7 cellular contexts compared by ENCODE assay signal in the genomic region with DNA sequence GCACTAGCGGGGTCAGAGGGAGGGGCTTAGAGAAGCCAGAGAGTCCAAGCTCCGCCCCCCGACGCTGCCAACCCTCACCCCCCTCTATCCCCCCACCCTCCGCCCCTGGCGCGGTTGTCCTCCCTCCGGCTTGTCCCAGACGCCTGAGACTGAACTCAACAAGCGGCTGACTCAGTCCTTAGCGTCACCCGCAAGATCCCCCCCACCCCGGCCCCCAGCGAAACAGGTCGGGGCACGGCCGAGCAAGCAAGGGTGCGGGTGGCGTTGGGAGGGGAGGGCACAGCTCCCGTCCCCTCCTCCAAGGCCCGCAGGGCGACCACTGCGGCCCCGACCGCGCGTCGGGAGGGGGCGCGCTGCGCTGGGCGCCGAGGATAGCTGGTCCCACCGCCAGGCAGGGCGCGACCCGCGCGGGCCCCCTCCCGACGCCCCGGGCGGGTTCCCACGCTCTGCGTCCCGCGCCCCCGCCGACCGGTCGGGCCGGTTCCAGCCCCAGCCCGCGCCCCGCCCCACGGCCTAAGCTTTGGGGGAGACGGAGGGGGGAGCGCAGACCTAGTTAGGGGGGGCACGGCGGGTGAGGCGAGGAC. TPM values are rescaled to one million over a fixed set of nuclear protein-coding genes. Genes with fewer than 3 reads are reported as not detected.
A peak's percentile ranks its signal among the peaks of the same experiment; 100 is the strongest.
DNase-seq lines count a peak whose midpoint lies in the region; ATAC-seq, FAIRE-seq and TF ChIP-seq lines count a peak whose summit lies in the region.

No MANE protein-coding gene starts in this region.

- H3K27ac ChIP-seq in HepG2 (ENCODE audit: extremely low read length, insufficient read depth, low read length) = no peak overlapping the region

- no TSS peak for BruUV-seq in HepG2 (replicated peaks; lab: Mats Ljungman, UMichigan)

- POLR2A ChIA-PET in HepG2 (lab: Yijun Ruan, JAX) = interaction anchor here (1.1 kb wide), 1 partner anchor 14 kb away, joined by 4 read pairs; no protein-coding TSS in a partner anchor

- no peaks in the 10 kb centered on the region for H3K79me2 ChIP-seq in HepG2 (ENCODE audit: insufficient read depth, low read length)

- H3K4me3 ChIP-seq in cardiac fibroblast (replicated peaks in 1 of 2; ENCODE audit: low read depth in 2 of 2, low read length in 2 of 2) (peak overlapping the region; percentile 28 to 34), HepG2 (replicated peaks in 1 of 3; ENCODE audit: insufficient read depth in 1 of 3, low read depth in 2 of 3, low read length in 3 of 3) (peak overlapping the region; percentile 7 to 58 (median 23); a peak in 3 of 6 replicates)

- H3K9ac ChIP-seq in HepG2 (ENCODE audit: insufficient read depth, low read depth, low read length) = no peak overlapping the region

- in situ Hi-C loops in HepG2 (cut with HindIII; ENCODE audit: extremely low pct_ligation_motif_present, low pct_unique_long_range_greater_than_20kb) = no loop called here

- DNase-seq in GM03348 (ENCODE audit: low spot score) (peak; percentile 88), NCI-H1105 treated with DMSO at 0.1 percent for 48 hours (lab: John Stamatoyannopoulos, UW) (peak; percentile 55), cardiac fibroblast (ENCODE audit: low read depth in 2 of 2) (peak; percentile 65 to 83), HepG2 (ENCODE audit: low spot score) (no peak), ureter (ENCODE audit: low spot score) (peak; percentile 88)

- intact Hi-C loops in HepG2 (cut with micrococcal nuclease; ENCODE audit: unreplicated experiment) = no loop called here

- H3K4me1 ChIP-seq in HepG2 (ENCODE audit: insufficient read depth, low read length) = no peaks in the 10 kb centered on the region; the same call in 1 of the 2 replicates

- peak overlapping the region; percentile 60 for H3K4me2 ChIP-seq in HepG2 (ENCODE audit: low read depth, low read length)

- no peak for TF ChIP-seq POLR2A in HepG2 (IDR thresholded peaks at IDR 0.05; ENCODE audit: insufficient read depth in 1 of 2, low read depth in 2 of 2, low read length in 2 of 2)

- peaks cover 3 to 25% of the 10 kb centered on the region in 2 experiments; a peak in 4 of 5 replicates for H3K27me3 ChIP-seq in HepG2 (ENCODE audit: control insufficient read depth in 1 of 2, insufficient read depth in 2 of 2, low read length in 2 of 2)

- TF ChIP-seq CTCF in cardiac fibroblast (IDR thresholded peaks at IDR 0.05; ENCODE audit: low read depth, low read length) (no peak), HepG2 (CRISPR knock-in tag; IDR thresholded peaks at IDR 0.05) (peak; percentile 51)

- TF ChIP-seq RAD21 in HepG2 (CRISPR knock-in tag; IDR thresholded peaks at IDR 0.05) = no peak; the same call in 1 of the 2 replicates

- FAIRE-seq in HepG2 (lab: Jason Lieb, UNC) = no peak

- no peaks in the 10 kb centered on the region for H3K36me3 ChIP-seq in HepG2 (replicated peaks in 1 of 2; ENCODE audit: control insufficient read depth in 1 of 2, insufficient read depth in 2 of 2, low read length in 2 of 2)

- no peaks in the 10 kb centered on the region; the same call in 1 of the 2 replicates for H4K20me1 ChIP-seq in HepG2 (ENCODE audit: insufficient read depth, low read length)

- H3K9me3 ChIP-seq in HepG2 (ENCODE audit: low read length) = no peaks in the 10 kb centered on the region

- no peak for TF ChIP-seq EP300 in HepG2 (IDR thresholded peaks at IDR 0.05; ENCODE audit: low read depth in 2 of 2, low read length in 2 of 2)
- no peak for TF ChIP-seq EP300 in HepG2 (CRISPR knock-in tag; IDR thresholded peaks at IDR 0.05; ENCODE audit: borderline replicate concordance)

- H2AFZ ChIP-seq in HepG2 (ENCODE audit: low read length) = no peak overlapping the region

- ATAC-seq in HepG2 (peak; percentile 68), HG03457 (IDR thresholded peaks at IDR 0.05; ENCODE audit: unreplicated experiment) (no peak), HG02610 (IDR thresholded peaks at IDR 0.05; ENCODE audit: unreplicated experiment) (no peak)

- CTCF ChIA-PET in HepG2 (lab: Yijun Ruan, JAX; ENCODE audit: low intra/inter-chr PET ratio, low total read pairs) = no interaction called here

- 4% methylated on average over 13 of the region's 61 CpGs for WGBS in HepG2 (ENCODE audit: low lambda C conversion rate)

TF ChIP-seq in HepG2, 621 proteins besides CTCF, POLR2A, EP300 and RAD21:
- TF ChIP-seq ZNF766 (CRISPR knock-in tag; IDR thresholded peaks at IDR 0.05; ENCODE audit: borderline replicate concordance) = no peak
- TF ChIP-seq, protein P1, sequence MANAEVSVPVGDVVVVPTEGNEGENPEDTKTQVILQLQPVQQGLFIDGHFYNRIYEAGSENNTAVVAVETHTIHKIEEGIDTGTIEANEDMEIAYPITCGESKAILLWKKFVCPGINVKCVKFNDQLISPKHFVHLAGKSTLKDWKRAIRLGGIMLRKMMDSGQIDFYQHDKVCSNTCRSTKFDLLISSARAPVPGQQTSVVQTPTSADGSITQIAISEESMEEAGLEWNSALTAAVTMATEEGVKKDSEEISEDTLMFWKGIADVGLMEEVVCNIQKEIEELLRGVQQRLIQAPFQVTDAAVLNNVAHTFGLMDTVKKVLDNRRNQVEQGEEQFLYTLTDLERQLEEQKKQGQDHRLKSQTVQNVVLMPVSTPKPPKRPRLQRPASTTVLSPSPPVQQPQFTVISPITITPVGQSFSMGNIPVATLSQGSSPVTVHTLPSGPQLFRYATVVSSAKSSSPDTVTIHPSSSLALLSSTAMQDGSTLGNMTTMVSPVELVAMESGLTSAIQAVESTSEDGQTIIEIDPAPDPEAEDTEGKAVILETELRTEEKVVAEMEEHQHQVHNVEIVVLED (CRISPR knock-in tag; IDR thresholded peaks at IDR 0.05; ENCODE audit: borderline replicate concordance) = no peak
- TF ChIP-seq STAG1 (CRISPR knock-in tag; IDR thresholded peaks at IDR 0.05) = peak; percentile 33; the same call in 1 of the 2 replicates
- TF ChIP-seq SNRNP70 (IDR thresholded peaks at IDR 0.05; ENCODE audit: low read depth, low read length) = no peak
- no peak for TF ChIP-seq SYNCRIP (IDR thresholded peaks at IDR 0.05; ENCODE audit: insufficient read depth, low read depth, low read length)
- TF ChIP-seq ZNF256 (CRISPR knock-in tag; conservative IDR thresholded peaks at IDR 0.05) = no peak
- no peak for TF ChIP-seq CREM (IDR thresholded peaks at IDR 0.05)
- TF ChIP-seq CREM (CRISPR knock-in tag; IDR thresholded peaks at IDR 0.05) = no peak

RNA-seq across cellular contexts. Expression of gene NOTCH3, which starts 5.3 kb away (rescaled TPM):
- total RNA-seq in HepG2 (2016; rRNA removed; fragmentation: Illumina TruSeq; extraction: Trizol) = 0.09 TPM in 1 of 2 replicates, not detected in the other
- total RNA-seq in HepG2 (2016; cell fraction: cytosol; rRNA removed; fragmentation: Illumina TruSeq; extraction: Trizol; ENCODE audit: low read depth) = under 0.01 TPM in 1 of 2 replicates, not detected in the other
- 0.09 TPM in 1 of 2 replicates, not detected in the other for total RNA-seq in HepG2 (2016; cell fraction: insoluble cytoplasmic fraction; rRNA removed; fragmentation: Illumina TruSeq; extraction: Trizol)
- total RNA-seq in HepG2 (2016; cell fraction: membrane; rRNA removed; fragmentation: Illumina TruSeq; extraction: Trizol) = 0.03 TPM in 2 replicates
- total RNA-seq in HepG2 (2016; cell fraction: nucleus; rRNA removed; fragmentation: Illumina TruSeq; extraction: Trizol) = 0.44 and 0.93 TPM in 2 replicates
- polyA plus RNA-seq in HepG2 (2011; rRNA removed) = 0.28 and 0.43 TPM in 2 replicates
- 0.09 and 0.27 TPM in 2 replicates for polyA plus RNA-seq in HepG2 (2011; cell fraction: cytosol; rRNA removed)
- 1.4 and 2.1 TPM in 2 replicates for polyA plus RNA-seq in HepG2 (2011; cell fraction: nucleus; rRNA removed)
- polyA plus RNA-seq in HepG2 (2012) = 0.20 and 0.63 TPM in 2 replicates
- 0.01 and 0.02 TPM in 2 replicates for polyA plus RNA-seq in HepG2 (2016; cell fraction: cytosol; fragmentation: Illumina TruSeq; extraction: Trizol; ENCODE audit: low read depth)
- polyA plus RNA-seq in HepG2 (2016; cell fraction: insoluble cytoplasmic fraction; fragmentation: Illumina TruSeq; extraction: Trizol; ENCODE audit: low read depth) = 0.04 TPM in 1 of 2 replicates, not detected in the other
- polyA plus RNA-seq in HepG2 (2016; cell fraction: membrane; fragmentation: Illumina TruSeq; extraction: Trizol; ENCODE audit: low read depth) = 0.01 and 0.05 TPM in 2 replicates
- 0.29 and 0.71 TPM in 2 replicates for polyA plus RNA-seq in HepG2 (2016; cell fraction: nucleus; fragmentation: Illumina TruSeq; extraction: Trizol; ENCODE audit: insufficient read depth, low read depth)
- polyA minus RNA-seq in HepG2 (2011; rRNA and poly(A)+ RNA removed; ENCODE audit: low replicate concordance) = 0.54 and 1.5 TPM in 2 replicates
- polyA minus RNA-seq in HepG2 (2011; cell fraction: cytosol; rRNA and poly(A)+ RNA removed) = 0.70 and 0.79 TPM in 2 replicates
- polyA minus RNA-seq in HepG2 (2011; cell fraction: nucleus; rRNA and poly(A)+ RNA removed) = 0.50 and 1.9 TPM in 2 replicates
- 125 TPM for total RNA-seq in ureter

RNA-seq across cellular contexts. Expression of gene EPHX3, which starts 36.8 kb away (rescaled TPM):
- total RNA-seq in HepG2 (2016; rRNA removed; fragmentation: Illumina TruSeq; extraction: Trizol) = 0.07 TPM in 1 of 2 replicates, not detected in the other
- total RNA-seq in HepG2 (2016; cell fraction: cytosol; rRNA removed; fragmentation: Illumina TruSeq; extraction: Trizol; ENCODE audit: low read depth) = not detected in 2 replicates
- 0.06 TPM in 1 of 2 replicates, not detected in the other for total RNA-seq in HepG2 (2016; cell fraction: insoluble cytoplasmic fraction; rRNA removed; fragmentation: Illumina TruSeq; extraction: Trizol)
- total RNA-seq in HepG2 (2016; cell fraction: membrane; rRNA removed; fragmentation: Illumina TruSeq; extraction: Trizol) = not detected in 2 replicates
- not detected in 2 replicates for total RNA-seq in HepG2 (2016; cell fraction: nucleus; rRNA removed; fragmentation: Illumina TruSeq; extraction: Trizol)
- polyA plus RNA-seq in HepG2 (2011; rRNA removed) = 0.15 and 0.17 TPM in 2 replicates
- 0.04 and 0.05 TPM in 2 replicates for polyA plus RNA-seq in HepG2 (2011; cell fraction: cytosol; rRNA removed)
- polyA plus RNA-seq in HepG2 (2011; cell fraction: nucleus; rRNA removed) = 0.78 and 0.82 TPM in 2 replicates
- 0.07 TPM in 1 of 2 replicates, not detected in the other for polyA plus RNA-seq in HepG2 (2012)
- not detected in 2 replicates for polyA plus RNA-seq in HepG2 (2016; cell fraction: cytosol; fragmentation: Illumina TruSeq; extraction: Trizol; ENCODE audit: low read depth)
- not detected in 2 replicates for polyA plus RNA-seq in HepG2 (2016; cell fraction: insoluble cytoplasmic fraction; fragmentation: Illumina TruSeq; extraction: Trizol; ENCODE audit: low read depth)
- polyA plus RNA-seq in HepG2 (2016; cell fraction: membrane; fragmentation: Illumina TruSeq; extraction: Trizol; ENCODE audit: low read depth) = 0.10 TPM in 1 of 2 replicates, not detected in the other
- polyA plus RNA-seq in HepG2 (2016; cell fraction: nucleus; fragmentation: Illumina TruSeq; extraction: Trizol; ENCODE audit: insufficient read depth, low read depth) = not detected in 2 replicates
- polyA minus RNA-seq in HepG2 (2011; rRNA and poly(A)+ RNA removed; ENCODE audit: low replicate concordance) = 0.76 and 0.96 TPM in 2 replicates
- polyA minus RNA-seq in HepG2 (2011; cell fraction: cytosol; rRNA and poly(A)+ RNA removed) = not detected in 2 replicates
- 0.99 and 1.2 TPM in 2 replicates for polyA minus RNA-seq in HepG2 (2011; cell fraction: nucleus; rRNA and poly(A)+ RNA removed)
- 2.5 TPM for total RNA-seq in ureter

Comparison
In these comparisons a context has a peak if more than half of its experiments do, and no peak if none do; other contexts are left out.
1. RNA of gene NOTCH3, which starts 5.3 kb away (total RNA-seq): 125 TPM in ureter (single experiment); under 0.01 to 0.93 TPM in HepG2; every median in the first group is over 10 times any median in the second.